ENCODE assay signal across 24 cellular contexts in genomic region chr1:8821084-8821483, GRCh38. TPM values are rescaled to one million over a fixed set of nuclear protein-coding genes. Genes with fewer than 3 reads are reported as not detected.
DNase-seq lines count a peak whose midpoint lies in the region; ATAC-seq and TF ChIP-seq lines count a peak whose summit lies in the region.
"Had no signal": no experiment of that assay in that cellular context is flagged by ENCODE, and none has a peak within 500 bp of the region (broad histone marks: within the 10 kb centered on the region; RNA-seq: fewer than 3 reads in every experiment).

No MANE protein-coding gene starts in this region.

- H3K9me3 ChIP-seq in right atrium auricular region (no peaks in the 10 kb centered on the region), left ventricle myocardium inferior (replicated peaks) (no peaks in the 10 kb centered on the region), esophagus muscularis mucosa (no peaks in the 10 kb centered on the region)
- H3K9me3 ChIP-seq: HAP-1, neutrophil, SJCRH30, thoracic aorta had no signal

- H3K27ac Mint-ChIP-seq in type B pancreatic cell = peak overlapping the region; percentile 50
- H3K27ac Mint-ChIP-seq: CD4-positive, alpha-beta T cell had no signal

- peaks cover 3% of the 10 kb centered on the region for H3K27me3 Mint-ChIP-seq in type B pancreatic cell

- no peak overlapping the region for H3K27ac ChIP-seq in right atrium auricular region
- no peak overlapping the region for H3K27ac ChIP-seq in left ventricle myocardium inferior (replicated peaks)
- H3K27ac ChIP-seq in esophagus muscularis mucosa (replicated peaks in 1 of 4) = no peak overlapping the region
- H3K27ac ChIP-seq: HL-60, neutrophil, SJCRH30, thoracic aorta had no signal

- H3K4me1 Mint-ChIP-seq in type B pancreatic cell (ENCODE audit: unreplicated experiment) = peaks cover 29% of the 10 kb centered on the region

- no peaks in the 10 kb centered on the region for H3K36me3 Mint-ChIP-seq in type B pancreatic cell

- no peaks in the 10 kb centered on the region for H3K36me3 ChIP-seq in right atrium auricular region
- H3K36me3 ChIP-seq in left ventricle myocardium inferior = no peaks in the 10 kb centered on the region
- no peaks in the 10 kb centered on the region for H3K36me3 ChIP-seq in esophagus muscularis mucosa
- H3K36me3 ChIP-seq: cardiac muscle cell, HAP-1, neutrophil, SJCRH30, thoracic aorta had no signal

- DNase-seq in right atrium auricular region (ENCODE audit: low spot score) (peak; percentile 23), left ventricle myocardium inferior (no peak), OCI-M1 (lab: John Stamatoyannopoulos, UW) (peak; percentile 21), esophagus muscularis mucosa (ENCODE audit: extremely low spot score) (peak; percentile 8), type B pancreatic cell (ENCODE audit: extremely low spot score, unreplicated experiment) (no peak), NCI-H526 treated with DMSO at 0.1 percent for 48 hours (lab: John Stamatoyannopoulos, UW) (no peak), NCI-H82 (lab: John Stamatoyannopoulos, UW) (no peak)
- DNase-seq: activated CD4-positive, alpha-beta T cell treated with anti-CD3 and anti-CD28 coated beads for 1 hour; activated gamma-delta T cell treated with Interleukin-2 at 50 U/mL for 16 hours; amniotic stem cell; CD4-positive, alpha-beta T cell; left colon; NCI-H2107; NCI-H526; stimulated activated CD4-positive, alpha-beta T cell treated with anti-CD3 and anti-CD28 coated beads, Interleukin-15, amount 100 ng/mL, for 24 hours; T-helper 9 cell had no signal

- no peaks in the 10 kb centered on the region for H3K9me3 Mint-ChIP-seq in type B pancreatic cell
- H3K9me3 Mint-ChIP-seq: CD4-positive, alpha-beta T cell had no signal

- no peak overlapping the region for H3K4me3 Mint-ChIP-seq in type B pancreatic cell
- H3K4me3 Mint-ChIP-seq: CD4-positive, alpha-beta T cell had no signal

- TF ChIP-seq EP300 in esophagus muscularis mucosa (IDR thresholded peaks at IDR 0.05) = no peak

- H3K4me3 ChIP-seq in right atrium auricular region (no peak overlapping the region), left ventricle myocardium inferior (no peak overlapping the region), esophagus muscularis mucosa (no peak overlapping the region)
- H3K4me3 ChIP-seq: cardiac muscle cell, HAP-1, thoracic aorta had no signal

- H3K4me1 ChIP-seq in right atrium auricular region = peaks cover 0 to 31% of the 10 kb centered on the region in 2 donors
- peaks cover 48% of the 10 kb centered on the region for H3K4me1 ChIP-seq in left ventricle myocardium inferior
- peaks cover 24 to 34% (median 28%) of the 10 kb centered on the region in 4 donors for H3K4me1 ChIP-seq in esophagus muscularis mucosa

- H3K27me3 ChIP-seq in right atrium auricular region (no peaks in the 10 kb centered on the region), left ventricle myocardium inferior (ENCODE audit: low read depth) (no peaks in the 10 kb centered on the region), esophagus muscularis mucosa (no peaks in the 10 kb centered on the region)
- H3K27me3 ChIP-seq: cardiac muscle cell, neutrophil, SJCRH30 had no signal

- ATAC-seq in HG03159 (IDR thresholded peaks at IDR 0.05; ENCODE audit: unreplicated experiment) = no peak
- ATAC-seq: esophagus mucosa, left colon had no signal

- TF ChIP-seq POLR2A in esophagus muscularis mucosa (IDR thresholded peaks at IDR 0.05; ENCODE audit: low read depth) = no peak

- 71% methylated on average over 2 of the region's 2 CpGs for WGBS in esophagus muscularis mucosa

- TF ChIP-seq CTCF in right atrium auricular region (IDR thresholded peaks at IDR 0.05) = no peak
- no peak for TF ChIP-seq CTCF in left ventricle myocardium inferior (IDR thresholded peaks at IDR 0.05; ENCODE audit: borderline replicate concordance)
- TF ChIP-seq CTCF in esophagus muscularis mucosa (IDR thresholded peaks at IDR 0.05) = no peak
- no peak for TF ChIP-seq CTCF in type B pancreatic cell (conservative IDR thresholded peaks at IDR 0.05)

- intact Hi-C loops in left ventricle myocardium inferior (cut with micrococcal nuclease) = no loop called here
- intact Hi-C loops in esophagus muscularis mucosa (cut with DNase I) = no loop called here

RNA-seq across cellular contexts. Expression of gene RERE, which starts 3.6 kb away (rescaled TPM):
- total RNA-seq in right atrium auricular region (100 to 1,000 TPM in 1 of 2 donors, 10 to 100 TPM in 1; 99.8 to 125 TPM), left ventricle myocardium inferior (141 TPM), esophagus muscularis mucosa (100 to 1,000 TPM; 133 to 212 (median 168) TPM), type B pancreatic cell (ENCODE audit: low replicate concordance) (100 and 141 TPM in 2 replicates)

RNA-seq across cellular contexts. Expression of gene ENO1, which starts 57.4 kb away (rescaled TPM):
- total RNA-seq in right atrium auricular region (100 to 1,000 TPM; 149 to 334 TPM), left ventricle myocardium inferior (124 TPM), esophagus muscularis mucosa (100 to 1,000 TPM; 595 to 895 (median 621) TPM), type B pancreatic cell (ENCODE audit: low replicate concordance) (599 and 828 TPM in 2 replicates)

Comparison
In these comparisons a context has a peak if more than half of its experiments do, and no peak if none do; other contexts are left out.
1. DNase-seq: peak in right atrium auricular region (single experiment), OCI-M1 (single experiment) and esophagus muscularis mucosa (single experiment); none in left ventricle myocardium inferior (single experiment), type B pancreatic cell (single experiment), NCI-H526 treated with DMSO at 0.1 percent for 48 hours (single experiment) and NCI-H82 (single experiment).